ENCODE assay signal across 15 cellular contexts in genomic region chr5:122154910-122155309, GRCh38. TPM values are rescaled to one million over a fixed set of nuclear protein-coding genes. Genes with fewer than 3 reads are reported as not detected.
DNase-seq lines count a peak whose midpoint lies in the region; ATAC-seq and TF ChIP-seq lines count a peak whose summit lies in the region.
"Had no signal": no experiment of that assay in that cellular context is flagged by ENCODE, and none has a peak within 500 bp of the region (broad histone marks: within the 10 kb centered on the region; RNA-seq: fewer than 3 reads in every experiment).

No MANE protein-coding gene starts in this region.

- H3K4me1 ChIP-seq in adipocyte (ENCODE audit: control insufficient read depth, insufficient read depth, low read length) = peaks cover 59% of the 10 kb centered on the region
- H3K4me1 ChIP-seq in sigmoid colon = peaks cover 0 to 53% (median 51%) of the 10 kb centered on the region in 4 donors
- H3K4me1 ChIP-seq: body of pancreas had no signal

- TF ChIP-seq POLR2A in sigmoid colon (IDR thresholded peaks at IDR 0.05) = no peak

- peak overlapping the region; percentile 79 for H3K9ac ChIP-seq in adipocyte (ENCODE audit: low read length)

- H3K27me3 ChIP-seq in adipocyte (replicated peaks; ENCODE audit: control insufficient read depth, insufficient read depth, low read length) (no peaks in the 10 kb centered on the region), sigmoid colon (no peaks in the 10 kb centered on the region)
- H3K27me3 ChIP-seq: body of pancreas had no signal

- TF ChIP-seq CTCF in foreskin fibroblast (IDR thresholded peaks at IDR 0.05; ENCODE audit: low read depth, low read length) = no peak
- TF ChIP-seq CTCF in sigmoid colon (IDR thresholded peaks at IDR 0.05) = no peak

- peak overlapping the region in 3 of 4 donors; percentile 5 to 59 (median 35) for H3K27ac ChIP-seq in sigmoid colon
- H3K27ac ChIP-seq: body of pancreas had no signal

- intact Hi-C loops in sigmoid colon (cut with DNase I) = loop anchor here (10.0 kb wide), 1 partner anchor 190 kb away; the partner anchor contains the start of gene SRFBP1

- no peak for TF ChIP-seq EP300 in sigmoid colon (IDR thresholded peaks at IDR 0.05)

- DNase-seq in Daoy (ENCODE audit: low read depth) = peak; percentile 81
- DNase-seq in adipocyte (ENCODE audit: low read depth) = peak; percentile 94
- DNase-seq in foreskin fibroblast = peak; percentile 61 to 71
- peak; percentile 79 for DNase-seq in sigmoid colon
- DNase-seq in stimulated activated CD4-positive, alpha-beta T cell treated with anti-CD3 and anti-CD28 coated beads, Interleukin-15, amount 100 ng/mL, for 24 hours = no peak
- no peak for DNase-seq in GOT3 (lab: John Stamatoyannopoulos, UW)
- DNase-seq: activated CD4-positive, alpha-beta T cell treated with anti-CD3 and anti-CD28 coated beads for 48 hours; activated T-cell treated with anti-CD3 and anti-CD28 coated beads, Interleukin-2, amount 50 U/mL, for 48 hours; GDM1; immature natural killer cell; naive thymus-derived CD4-positive, alpha-beta T cell; T-cell had no signal

- WGBS in sigmoid colon, 2 donors = 84 to 85% methylated on average over 7 of the region's 7 CpGs

- H3K4me3 ChIP-seq in adipocyte (ENCODE audit: low read length) = peak overlapping the region; percentile 75
- H3K4me3 ChIP-seq in foreskin fibroblast (ENCODE audit: low read depth in 1 of 2, low read length in 2 of 2) = no peak overlapping the region
- H3K4me3 ChIP-seq in sigmoid colon = no peak overlapping the region
- H3K4me3 ChIP-seq: body of pancreas had no signal

- no peak for ATAC-seq in GM19328 (IDR thresholded peaks at IDR 0.05; ENCODE audit: unreplicated experiment)
- ATAC-seq in HG03342 (IDR thresholded peaks at IDR 0.05; ENCODE audit: unreplicated experiment) = no peak
- ATAC-seq: body of pancreas; naive thymus-derived CD4-positive, alpha-beta T cell; T-cell had no signal

- H3K9me3 ChIP-seq in adipocyte (ENCODE audit: control insufficient read depth, low read length) = no peaks in the 10 kb centered on the region
- no peaks in the 10 kb centered on the region for H3K9me3 ChIP-seq in sigmoid colon
- H3K9me3 ChIP-seq: body of pancreas had no signal

- H3K36me3 ChIP-seq in adipocyte (ENCODE audit: control insufficient read depth, insufficient read depth, low read length, severe bottlenecking) (no peaks in the 10 kb centered on the region), sigmoid colon (no peaks in the 10 kb centered on the region)

RNA-seq across cellular contexts. Expression of gene ZNF474, which starts 25.6 kb away (rescaled TPM):
- 0.92 and 1.8 TPM in 2 replicates for total RNA-seq in Daoy (2014; rRNA removed; shearing (Covaris generic))
- under 1 TPM in 2 of 4 donors, not detected in 2; 0.27 to 0.28 TPM for total RNA-seq in sigmoid colon
- under 1 TPM in 1 of 3 donors, not detected in 2; 0.07 TPM for polyA plus RNA-seq in sigmoid colon
- total RNA-seq: body of pancreas had no signal
- polyA plus RNA-seq: immature natural killer cell had no signal

Comparison
In these comparisons a context has a peak if more than half of its experiments do, and no peak if none do; other contexts are left out.
1. DNase-seq: peak in Daoy (single experiment), adipocyte (single experiment), foreskin fibroblast (2 of 2) and sigmoid colon (single experiment); none in stimulated activated CD4-positive, alpha-beta T cell treated with anti-CD3 and anti-CD28 coated beads, Interleukin-15, amount 100 ng/mL, for 24 hours (single experiment) and GOT3 (single experiment).